In genomic region chr20:35615667-35616464, GRCh38 we compare ENCODE assay signal across 8 cellular contexts. TPM values are rescaled to one million over a fixed set of nuclear protein-coding genes. Genes with fewer than 3 reads are reported as not detected.
A peak's percentile ranks its signal among the peaks of the same experiment; 100 is the strongest.
DNase-seq lines count a peak whose midpoint lies in the region; ATAC-seq and TF ChIP-seq lines count a peak whose summit lies in the region.

Gene SPAG4, plus strand, starts transcription at chr20:35615829. Its CDS starts 175 bp downstream, at chr20:35616004.

- H2AFZ ChIP-seq in PC-3 (ENCODE audit: low read length): peak within 1 kb of the TSS; percentile 83

- H3K36me3 ChIP-seq in PC-3 (ENCODE audit: low read depth, low read length) (0 out of 2 replicates have a peak, but pooled peaks cover 3% of the 10 kb centered on the region), esophagus muscularis mucosa (peaks cover 0 to 3% (median 0%) of the 10 kb centered on the region in 4 donors)

- TF ChIP-seq POLR2A in esophagus muscularis mucosa (IDR thresholded peaks at IDR 0.05; ENCODE audit: low read depth): peak; percentile 50

- peaks cover 15% of the 10 kb centered on the region for H3K79me2 ChIP-seq in PC-3 (ENCODE audit: low read length)

- H3K27me3 Mint-ChIP-seq in naive B cell: peaks cover 0 to 4% (median 4%) of the 10 kb centered on the region in 3 donors

- peak within 1 kb of the TSS; percentile 99 for H3K4me2 ChIP-seq in PC-3 (ENCODE audit: low read length)

- H3K4me1 ChIP-seq in PC-3 (ENCODE audit: insufficient read depth, low read length) (peaks cover 32% of the 10 kb centered on the region; the same call in 1 of the 2 replicates), esophagus muscularis mucosa (peaks cover 28 to 45% (median 42%) of the 10 kb centered on the region in 4 donors)

- peak; percentile 72 for ATAC-seq in GM21515 (IDR thresholded peaks at IDR 0.05; ENCODE audit: unreplicated experiment)
- ATAC-seq in PC-3: peak; percentile 71
- peak; percentile 75 for ATAC-seq in naive B cell (ENCODE audit: low read depth in 2 of 2)

- H3K4me1 Mint-ChIP-seq in naive B cell: peaks cover 42 to 66% (median 61%) of the 10 kb centered on the region in 3 donors

- no peaks in the 10 kb centered on the region for H3K9me2 ChIP-seq in PC-3 (replicated peaks; ENCODE audit: low read length)

- H3K9me3 Mint-ChIP-seq in naive B cell: no peaks in the 10 kb centered on the region

- TF ChIP-seq EP300 in esophagus muscularis mucosa (IDR thresholded peaks at IDR 0.05): no peak

- H3K9me3 ChIP-seq in PC-3 (ENCODE audit: low read length): no peaks in the 10 kb centered on the region
- H3K9me3 ChIP-seq in esophagus muscularis mucosa: no peaks in the 10 kb centered on the region

- H3K27me3 ChIP-seq in PC-3 (ENCODE audit: low read length) (no peaks in the 10 kb centered on the region), esophagus muscularis mucosa (no peaks in the 10 kb centered on the region)

- in situ Hi-C loops in Caki2 (cut with HindIII; ENCODE audit: low pct_unique_long_range_greater_than_20kb, low sequenced_read_pairs): no loop called here

- H4K20me1 ChIP-seq in PC-3 (ENCODE audit: low read length): no peaks in the 10 kb centered on the region

- peak within 1 kb of the TSS; percentile 78 for H3K9ac ChIP-seq in PC-3 (ENCODE audit: low read length)

- peak within 1 kb of the TSS; percentile 86 for H3K27ac ChIP-seq in PC-3 (ENCODE audit: low read length)
- H3K27ac ChIP-seq in esophagus muscularis mucosa (replicated peaks in 1 of 4): peak within 1 kb of the TSS; percentile 90 to 98 (median 92)

- H3K4me3 ChIP-seq in PC-3 (ENCODE audit: low read length) (peak within 1 kb of the TSS; percentile 77), esophagus muscularis mucosa (peak within 1 kb of the TSS; percentile 60 to 75 (median 66))

- TF ChIP-seq CTCF in PC-3 (conservative IDR thresholded peaks at IDR 0.05; ENCODE audit: low read depth, low read length) (no peak), esophagus muscularis mucosa (IDR thresholded peaks at IDR 0.05) (no peak)

- H3K4me3 Mint-ChIP-seq in naive B cell: peak within 1 kb of the TSS; percentile 85 to 96 (median 92)

- H3K36me3 Mint-ChIP-seq in naive B cell: no peaks in the 10 kb centered on the region

- intact Hi-C loops in PC-3 (cut with micrococcal nuclease): loop anchor here (2.0 to 5.0 kb wide), 2 partner anchors 99 to 154 kb away; no protein-coding TSS in a partner anchor
- intact Hi-C loops in esophagus muscularis mucosa (cut with DNase I): loop anchor here (5.0 kb wide), 1 partner anchor 46 kb away; the partner anchor contains the start of genes CPNE1 and RBM12

- DNase-seq in Caki2 (ENCODE audit: low read depth) (no peak), HuH-7.5 (ENCODE audit: low spot score) (peak; percentile 98), PC-3 (peak; percentile 100), esophagus muscularis mucosa (ENCODE audit: extremely low spot score) (peak; percentile 100), naive B cell (peak; percentile 98)
- DNase-seq in activated T-cell treated with anti-CD3 and anti-CD28 coated beads, Interleukin-2, amount 50 U/mL, for 48 hours: peak; percentile 100
- DNase-seq in stimulated activated CD8-positive, alpha-beta memory T cell treated with anti-CD3 and anti-CD28 coated beads, Interleukin-7, amount 100 ng/mL, for 48 hours (ENCODE audit: extremely low read depth in 1 of 2, low read depth in 1 of 2): peak; percentile 55 to 99

- BruUV-seq in PC-3 (replicated peaks; lab: Mats Ljungman, UMichigan): no TSS peak

- peak within 1 kb of the TSS; percentile 99 to 100 (median 100) for H3K27ac Mint-ChIP-seq in naive B cell

- H3F3A ChIP-seq in PC-3 (ENCODE audit: low read length, unreplicated experiment): no peaks in the 10 kb centered on the region

- CTCF ChIA-PET in PC-3 (lab: Charles Lee): interaction anchor here (0.6 to 0.7 kb wide), 4 partner anchors 9 to 152 kb away, joined by 3 to 11 read pairs (median 6); no protein-coding TSS in a partner anchor

- WGBS in esophagus muscularis mucosa: under 1% methylated on average over 18 of the region's 68 CpGs

- POLR2A ChIA-PET in PC-3 (lab: Charles Lee; ENCODE audit: unreplicated experiment): interaction anchor here (0.6 to 1.4 kb wide), 4 partner anchors 60 to 1255 kb away, joined by 3 to 16 read pairs (median 4); no protein-coding TSS in a partner anchor

RNA-seq across cellular contexts. Expression of gene SPAG4, which starts in this region (rescaled TPM):
- 40.6 and 79.6 TPM in 2 replicates for total RNA-seq in Caki2 (2014; rRNA removed; shearing (Covaris generic); ENCODE audit: low replicate concordance)
- 7.9 and 9.7 TPM in 2 replicates for total RNA-seq in PC-3 (2014; rRNA removed)
- 1 to 10 TPM; 2.6 to 5.0 (median 2.9) TPM for total RNA-seq in esophagus muscularis mucosa
- polyA plus RNA-seq in naive B cell (ENCODE audit: low read depth in 6 of 6): 1 to 10 TPM in 3 of 6 donors, under 1 TPM in 3; 0.29 to 1.5 (median 0.89) TPM
